1 cellular context compared by ENCODE assay signal in the genomic region with DNA sequence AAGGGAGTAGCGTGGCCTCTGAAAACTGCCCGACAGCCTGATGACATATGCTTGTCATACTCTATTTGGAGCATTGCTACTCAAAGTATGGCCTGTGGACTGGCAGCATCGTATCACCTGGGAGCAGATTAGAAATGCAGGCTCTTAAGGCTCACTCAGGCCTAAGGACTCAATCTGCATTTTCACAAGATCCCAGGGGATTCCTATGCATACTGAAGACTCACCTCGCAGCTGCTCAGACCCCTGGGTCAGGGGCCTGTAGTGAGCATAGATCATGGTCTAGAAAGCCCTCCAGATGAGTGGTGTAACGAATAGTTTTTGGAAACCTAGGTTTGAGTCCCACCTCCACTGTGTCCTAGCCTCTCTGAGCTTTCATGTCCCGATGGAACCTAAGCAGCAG.
TF ChIP-seq lines count a peak whose summit lies in the region.

No MANE protein-coding gene starts in this region.

TF ChIP-seq in GM23338, 12 proteins besides CTCF, POLR2A, EP300 and RAD21 (continued from another document):
- TF ChIP-seq, protein P1, sequence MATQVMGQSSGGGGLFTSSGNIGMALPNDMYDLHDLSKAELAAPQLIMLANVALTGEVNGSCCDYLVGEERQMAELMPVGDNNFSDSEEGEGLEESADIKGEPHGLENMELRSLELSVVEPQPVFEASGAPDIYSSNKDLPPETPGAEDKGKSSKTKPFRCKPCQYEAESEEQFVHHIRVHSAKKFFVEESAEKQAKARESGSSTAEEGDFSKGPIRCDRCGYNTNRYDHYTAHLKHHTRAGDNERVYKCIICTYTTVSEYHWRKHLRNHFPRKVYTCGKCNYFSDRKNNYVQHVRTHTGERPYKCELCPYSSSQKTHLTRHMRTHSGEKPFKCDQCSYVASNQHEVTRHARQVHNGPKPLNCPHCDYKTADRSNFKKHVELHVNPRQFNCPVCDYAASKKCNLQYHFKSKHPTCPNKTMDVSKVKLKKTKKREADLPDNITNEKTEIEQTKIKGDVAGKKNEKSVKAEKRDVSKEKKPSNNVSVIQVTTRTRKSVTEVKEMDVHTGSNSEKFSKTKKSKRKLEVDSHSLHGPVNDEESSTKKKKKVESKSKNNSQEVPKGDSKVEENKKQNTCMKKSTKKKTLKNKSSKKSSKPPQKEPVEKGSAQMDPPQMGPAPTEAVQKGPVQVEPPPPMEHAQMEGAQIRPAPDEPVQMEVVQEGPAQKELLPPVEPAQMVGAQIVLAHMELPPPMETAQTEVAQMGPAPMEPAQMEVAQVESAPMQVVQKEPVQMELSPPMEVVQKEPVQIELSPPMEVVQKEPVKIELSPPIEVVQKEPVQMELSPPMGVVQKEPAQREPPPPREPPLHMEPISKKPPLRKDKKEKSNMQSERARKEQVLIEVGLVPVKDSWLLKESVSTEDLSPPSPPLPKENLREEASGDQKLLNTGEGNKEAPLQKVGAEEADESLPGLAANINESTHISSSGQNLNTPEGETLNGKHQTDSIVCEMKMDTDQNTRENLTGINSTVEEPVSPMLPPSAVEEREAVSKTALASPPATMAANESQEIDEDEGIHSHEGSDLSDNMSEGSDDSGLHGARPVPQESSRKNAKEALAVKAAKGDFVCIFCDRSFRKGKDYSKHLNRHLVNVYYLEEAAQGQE (IDR thresholded peaks at IDR 0.05; ENCODE audit: unreplicated experiment) = no peak
- TF ChIP-seq NANOG (IDR thresholded peaks at IDR 0.05; ENCODE audit: borderline replicate concordance) = no peak
- TF ChIP-seq, protein P2, sequence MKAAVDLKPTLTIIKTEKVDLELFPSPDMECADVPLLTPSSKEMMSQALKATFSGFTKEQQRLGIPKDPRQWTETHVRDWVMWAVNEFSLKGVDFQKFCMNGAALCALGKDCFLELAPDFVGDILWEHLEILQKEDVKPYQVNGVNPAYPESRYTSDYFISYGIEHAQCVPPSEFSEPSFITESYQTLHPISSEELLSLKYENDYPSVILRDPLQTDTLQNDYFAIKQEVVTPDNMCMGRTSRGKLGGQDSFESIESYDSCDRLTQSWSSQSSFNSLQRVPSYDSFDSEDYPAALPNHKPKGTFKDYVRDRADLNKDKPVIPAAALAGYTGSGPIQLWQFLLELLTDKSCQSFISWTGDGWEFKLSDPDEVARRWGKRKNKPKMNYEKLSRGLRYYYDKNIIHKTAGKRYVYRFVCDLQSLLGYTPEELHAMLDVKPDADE (IDR thresholded peaks at IDR 0.05) = no peak
TF ChIP-seq in GM23338: peak in this region for 0.
